In the genomic region with DNA sequence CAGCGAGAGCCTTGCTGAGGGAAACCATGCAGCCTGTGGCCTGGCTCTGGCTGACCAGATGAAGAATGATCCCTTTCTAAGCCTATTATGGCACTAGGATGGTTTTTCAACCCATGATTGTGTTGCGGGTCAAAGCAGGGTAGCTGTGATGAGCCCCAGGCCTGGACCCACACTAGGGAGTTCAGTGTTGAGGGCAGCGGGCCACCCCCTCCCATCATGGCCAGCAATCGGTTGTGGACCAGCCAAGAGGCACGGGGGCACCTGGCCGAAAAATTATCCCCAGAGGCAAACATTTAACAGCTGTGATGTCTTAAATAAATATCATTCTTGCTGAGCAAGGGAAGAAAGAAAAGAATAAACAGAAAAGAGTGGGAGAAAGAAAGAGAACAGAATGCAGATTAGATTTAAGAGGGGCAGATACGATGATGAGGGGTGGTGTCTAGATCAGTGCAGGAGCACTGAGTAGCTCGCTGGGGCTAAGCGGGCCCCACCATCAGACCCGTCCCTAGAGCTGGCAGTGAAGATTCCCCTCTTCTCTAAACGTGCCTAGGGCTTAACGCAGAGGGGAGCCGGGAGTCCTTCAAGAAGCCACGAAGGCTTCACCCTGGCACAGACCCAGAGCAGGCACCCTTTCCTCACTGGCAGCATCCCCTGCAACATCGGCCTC, we compare ENCODE assay signal across 12 cellular contexts.
A peak's percentile ranks its signal among the peaks of the same experiment; 100 is the strongest.
DNase-seq lines count a peak whose midpoint lies in the region; ATAC-seq and TF ChIP-seq lines count a peak whose summit lies in the region.
"Had no signal": no experiment of that assay in that cellular context is flagged by ENCODE, and none has a peak within 500 bp of the region (broad histone marks: within the 10 kb centered on the region; RNA-seq: fewer than 3 reads in every experiment).

No MANE protein-coding gene starts in this region.

- H3K4me1 ChIP-seq in HEK293 (ENCODE audit: control insufficient read depth, insufficient read depth, low read length) = no peaks in the 10 kb centered on the region
- H3K4me1 ChIP-seq in left lung = peaks cover 15 to 72% of the 10 kb centered on the region in 2 donors
- peaks cover 2 to 21% (median 18%) of the 10 kb centered on the region in 5 donors for H3K4me1 ChIP-seq in subcutaneous abdominal adipose tissue (ENCODE audit: control insufficient read depth in 5 of 5, insufficient read depth in 5 of 5, low read length in 5 of 5)

- no peaks in the 10 kb centered on the region for H3K36me3 Mint-ChIP-seq in MCF 10A (ENCODE audit: insufficient read depth, unreplicated experiment)

- peaks cover 32% of the 10 kb centered on the region for H3K4me1 Mint-ChIP-seq in MCF 10A (ENCODE audit: insufficient read depth, unreplicated experiment)

- peak; percentile 5 for ATAC-seq in left lung

- TSS peak; percentile 60 for BruUV-seq in MCF 10A (replicated peaks; lab: Mats Ljungman, UMichigan)

- peak overlapping the region; percentile 71 for H3K4me3 Mint-ChIP-seq in MCF 10A (ENCODE audit: unreplicated experiment)
- H3K4me3 Mint-ChIP-seq: activated CD8-positive, alpha-beta memory T cell treated with anti-CD3 and anti-CD28 coated beads, Interleukin-2, amount 10 ng/mL, durations not matched to agents 7 days and 5 days; natural killer cell treated with Interleukin-12 subunit alpha and Interleukin-12 subunit beta and Interleukin-15 and Interleukin-18, amount 100 ng/mL, for 72 hours had no signal

- H3K9me3 Mint-ChIP-seq in MCF 10A (ENCODE audit: unreplicated experiment) = peaks cover 21% of the 10 kb centered on the region
- H3K9me3 Mint-ChIP-seq: natural killer cell treated with Interleukin-12 subunit alpha and Interleukin-12 subunit beta and Interleukin-15 and Interleukin-18, amount 100 ng/mL, for 72 hours had no signal

- DNase-seq in MCF 10A (ENCODE audit: unreplicated experiment) (no peak), left lung (no peak), NCI-H1417 (lab: John Stamatoyannopoulos, UW) (no peak), RPMI8226 (no peak), NOMO-1 (lab: John Stamatoyannopoulos, UW; ENCODE audit: unreplicated experiment in 2 of 2) (no peak)
- DNase-seq in stimulated activated CD4-positive, alpha-beta T cell treated with anti-CD3 and anti-CD28 coated beads, Interleukin-4, amount 100 ng/mL, for 4 hours = no peak
- DNase-seq: activated CD8-positive, alpha-beta memory T cell treated with anti-CD3 and anti-CD28 coated beads, Interleukin-2, amount 10 ng/mL, durations not matched to agents 7 days and 5 days; Karpas-422 had no signal

- CTCF ChIA-PET in HEK293 (lab: Yijun Ruan, JAX) = interaction anchor here (0.6 to 1.3 kb wide), 2 partner anchors 11 to 994 kb away, joined by 3 to 4 read pairs; no protein-coding TSS in a partner anchor
- CTCF ChIA-PET in MCF 10A (lab: Yijun Ruan, JAX) = interaction anchor here (0.7 to 3.5 kb wide), 8 partner anchors 8 to 382 kb away, joined by 3 to 22 read pairs (median 4); no protein-coding TSS in a partner anchor

- H3K27me3 ChIP-seq in left lung (no peaks in the 10 kb centered on the region), subcutaneous abdominal adipose tissue (ENCODE audit: control insufficient read depth in 5 of 5, insufficient read depth in 4 of 5, low read length in 5 of 5) (no peaks in the 10 kb centered on the region)
- H3K27me3 ChIP-seq: body of pancreas had no signal

- H3K27me3 Mint-ChIP-seq in MCF 10A (ENCODE audit: insufficient read depth, unreplicated experiment) = no peaks in the 10 kb centered on the region
- H3K27me3 Mint-ChIP-seq: activated CD8-positive, alpha-beta memory T cell treated with anti-CD3 and anti-CD28 coated beads, Interleukin-2, amount 10 ng/mL, durations not matched to agents 7 days and 5 days had no signal

- H3K9me3 ChIP-seq in HEK293 (ENCODE audit: control insufficient read depth, insufficient read depth, low read depth, low read length) (no peaks in the 10 kb centered on the region), left lung (peaks cover 0 to 10% of the 10 kb centered on the region in 2 donors), subcutaneous abdominal adipose tissue (ENCODE audit: control insufficient read depth in 5 of 5, low read length in 5 of 5) (peaks cover 0 to 7% (median 3%) of the 10 kb centered on the region in 5 donors)
- H3K9me3 ChIP-seq: body of pancreas had no signal

- POLR2A ChIA-PET in HEK293 (lab: Yijun Ruan, JAX) (no interaction called here), MCF 10A (lab: Yijun Ruan, JAX) (interaction anchor here (0.6 to 3.7 kb wide), 13 partner anchors 9 to 252 kb away, joined by 3 to 97 read pairs (median 4); a partner anchor contains a TSS)

- H3K4me3 ChIP-seq in HEK293 (ENCODE audit: low read depth, low read length) = no peak overlapping the region
- peak overlapping the region in 1 of 2 donors; percentile 10 for H3K4me3 ChIP-seq in left lung
- H3K4me3 ChIP-seq in subcutaneous abdominal adipose tissue (ENCODE audit: low read depth in 1 of 5, low read length in 5 of 5) = peak overlapping the region; percentile 4 to 50 (median 31)
- H3K4me3 ChIP-seq: body of pancreas had no signal

- intact Hi-C loops in MCF 10A (cut with micrococcal nuclease) = no loop called here
- intact Hi-C loops in left lung (cut with DNase I) = loop anchor here in 1 of 2 donors (10.0 kb wide), 1 partner anchor 141 kb away; a partner anchor contains a TSS

- H3K27ac ChIP-seq in HEK293 (ENCODE audit: extremely low read depth, low read depth, low read length) (no peak overlapping the region), left lung (peak overlapping the region; percentile 76 to 77), subcutaneous abdominal adipose tissue (ENCODE audit: low read depth, low read length) (peak overlapping the region; percentile 18)

- H3K9ac ChIP-seq in subcutaneous abdominal adipose tissue (ENCODE audit: low read length in 5 of 5) = peak overlapping the region in 2 of 5 donors; percentile 26 to 28

- TF ChIP-seq CTCF in HEK293 (tag by site-specific recombination; IDR thresholded peaks at IDR 0.05) (no peak), MCF 10A (IDR thresholded peaks at IDR 0.05; ENCODE audit: unreplicated experiment) (no peak), left lung (IDR thresholded peaks at IDR 0.05) (no peak)

- H3K36me3 ChIP-seq in HEK293 (ENCODE audit: control insufficient read depth in 2 of 2, insufficient read depth in 1 of 2, low read length in 2 of 2) (no peaks in the 10 kb centered on the region), left lung (no peaks in the 10 kb centered on the region), subcutaneous abdominal adipose tissue (ENCODE audit: control insufficient read depth in 5 of 5, insufficient read depth in 5 of 5, low read length in 5 of 5) (no peaks in the 10 kb centered on the region)

- H3K27ac Mint-ChIP-seq in MCF 10A (ENCODE audit: low read depth, unreplicated experiment) = peak overlapping the region; percentile 95
- H3K27ac Mint-ChIP-seq: natural killer cell treated with Interleukin-12 subunit alpha and Interleukin-12 subunit beta and Interleukin-15 and Interleukin-18, amount 100 ng/mL, for 72 hours had no signal

TF ChIP-seq in HEK293, 187 proteins besides CTCF, POLR2A, EP300 and RAD21:
- TF ChIP-seq ZNF354C (tag by site-specific recombination; IDR thresholded peaks at IDR 0.05; ENCODE audit: borderline replicate concordance, low read depth) = no peak
- TF ChIP-seq, protein P1, sequence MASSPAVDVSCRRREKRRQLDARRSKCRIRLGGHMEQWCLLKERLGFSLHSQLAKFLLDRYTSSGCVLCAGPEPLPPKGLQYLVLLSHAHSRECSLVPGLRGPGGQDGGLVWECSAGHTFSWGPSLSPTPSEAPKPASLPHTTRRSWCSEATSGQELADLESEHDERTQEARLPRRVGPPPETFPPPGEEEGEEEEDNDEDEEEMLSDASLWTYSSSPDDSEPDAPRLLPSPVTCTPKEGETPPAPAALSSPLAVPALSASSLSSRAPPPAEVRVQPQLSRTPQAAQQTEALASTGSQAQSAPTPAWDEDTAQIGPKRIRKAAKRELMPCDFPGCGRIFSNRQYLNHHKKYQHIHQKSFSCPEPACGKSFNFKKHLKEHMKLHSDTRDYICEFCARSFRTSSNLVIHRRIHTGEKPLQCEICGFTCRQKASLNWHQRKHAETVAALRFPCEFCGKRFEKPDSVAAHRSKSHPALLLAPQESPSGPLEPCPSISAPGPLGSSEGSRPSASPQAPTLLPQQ (tag by site-specific recombination; IDR thresholded peaks at IDR 0.05) = peak; percentile 33; the same call in 1 of the 2 replicates
TF ChIP-seq in HEK293: peak in this region for 1.
